ENCODE assay signal across 8 cellular contexts in genomic region chr17:6413073-6413472, GRCh38. TPM values are rescaled to one million over a fixed set of nuclear protein-coding genes. Genes with fewer than 3 reads are reported as not detected.
DNase-seq lines count a peak whose midpoint lies in the region; ATAC-seq, FAIRE-seq and TF ChIP-seq lines count a peak whose summit lies in the region.

No MANE protein-coding gene starts in this region.

- no peak for TF ChIP-seq EP300 in GM12878 (IDR thresholded peaks at IDR 0.05; ENCODE audit: borderline replicate concordance in 1 of 2, control insufficient read depth in 1 of 2, low read depth in 2 of 2, low read length in 2 of 2)

- no peak overlapping the region for H3K4me3 ChIP-seq in GM12878

- no peaks in the 10 kb centered on the region for H3K27me3 ChIP-seq in GM12878 (replicated peaks in 1 of 2; ENCODE audit: control insufficient read depth in 2 of 2, insufficient read depth in 2 of 2, low read length in 1 of 2)

- CTCF ChIA-PET in GM12878 (lab: Yijun Ruan, JAX) = interaction anchor here (0.7 to 1.7 kb wide), 8 partner anchors 11 to 827 kb away, joined by 3 to 4 read pairs (median 3); no protein-coding TSS in a partner anchor

- H2AFZ ChIP-seq in GM12878 (ENCODE audit: control insufficient read depth, low read depth, low read length) = no peak overlapping the region

- DNase-seq in 8988T = peak; percentile 42
- DNase-seq in GM10266 (ENCODE audit: extremely low spot score) = peak; percentile 55
- peak; percentile 16 for DNase-seq in NCI-H2196 (lab: John Stamatoyannopoulos, UW; ENCODE audit: unreplicated experiment)
- no peak for DNase-seq in GM12878 (ENCODE audit: low read depth, low spot score)
- DNase-seq in myocyte (ENCODE audit: low read depth) = peak; percentile 63
- DNase-seq in NCI-H187 (lab: John Stamatoyannopoulos, UW) = no peak

- RAD21 ChIA-PET in GM12878 (lab: Charles Lee; ENCODE audit: unreplicated experiment) = interaction anchor here (0.6 to 0.7 kb wide), 2 partner anchors 24 to 707 kb away, joined by 3 to 4 read pairs; no protein-coding TSS in a partner anchor

- TF ChIP-seq RAD21 in GM12878 (IDR thresholded peaks at IDR 0.05; ENCODE audit: insufficient read depth, low read depth, low read length) = peak; percentile 69

- H3K27ac ChIP-seq in GM12878 (ENCODE audit: control insufficient read depth, insufficient read depth) = no peak overlapping the region

- peak; percentile 66 for FAIRE-seq in GM12878 (lab: Jason Lieb, UNC)

- H4K20me1 ChIP-seq in GM12878 (ENCODE audit: control insufficient read depth, insufficient read depth) = no peaks in the 10 kb centered on the region

- TF ChIP-seq POLR2A in GM12878 (IDR thresholded peaks at IDR 0.05; ENCODE audit: low read depth, low read length) = no peak

- SMC1A ChIA-PET in GM12878 (lab: Charles Lee; ENCODE audit: uncharacterized antibody, unreplicated experiment) = interaction anchor here (0.7 kb wide), 2 partner anchors 707 to 802 kb away, joined by 3 read pairs; no protein-coding TSS in a partner anchor

- H3K4me1 ChIP-seq in GM12878 (ENCODE audit: control insufficient read depth, insufficient read depth, low read length) = no peaks in the 10 kb centered on the region

- 27% methylated on average over 1 of the region's 1 CpG for WGBS in GM12878 (ENCODE audit: insufficient coverage, insufficient replicate concordance, low lambda C conversion rate, missing lambda C conversion rate)

- no peaks in the 10 kb centered on the region for H3K9me3 ChIP-seq in GM12878 (replicated peaks; ENCODE audit: control insufficient read depth, insufficient read depth, low read length)

- POLR2A ChIA-PET in GM12878 (lab: Charles Lee) = no interaction called here

- ATAC-seq in GM12878 (peak; percentile 71), GM18511 (IDR thresholded peaks at IDR 0.05; ENCODE audit: unreplicated experiment) (no peak), HG02870 (IDR thresholded peaks at IDR 0.05; ENCODE audit: unreplicated experiment) (no peak)

- H3K4me2 ChIP-seq in GM12878 (ENCODE audit: control insufficient read depth, insufficient read depth) = no peak overlapping the region

- TF ChIP-seq CTCF in GM10266 (IDR thresholded peaks at IDR 0.05; ENCODE audit: control insufficient read depth, insufficient read depth, low read depth, missing control alignments) (peak; percentile 36), GM12878 (IDR thresholded peaks at IDR 0.05 in 2 of 3, conservative IDR thresholded peaks at IDR 0.05 in 1 of 3; ENCODE audit: control insufficient read depth in 2 of 3, extremely low read depth in 1 of 3, insufficient read depth in 1 of 3, low read depth in 3 of 3, low read length in 3 of 3) (peak; percentile 39 to 57 (median 57); a peak in 5 of 6 replicates)

- H3K79me2 ChIP-seq in GM12878 (ENCODE audit: control insufficient read depth, insufficient read depth, low read length) = no peaks in the 10 kb centered on the region

- H3K36me3 ChIP-seq in GM12878 (ENCODE audit: control insufficient read depth in 2 of 2, insufficient read depth in 2 of 2, low read length in 1 of 2) = no peaks in the 10 kb centered on the region

- in situ Hi-C loops in GM12878 (cut with MboI) = loop anchor here (25.0 kb wide), 1 partner anchor 701 kb away; no protein-coding TSS in a partner anchor

- BruUV-seq in GM12878 (replicated peaks; lab: Mats Ljungman, UMichigan) = no TSS peak

- H3K9ac ChIP-seq in GM12878 (ENCODE audit: control insufficient read depth, insufficient read depth, low read length) = no peak overlapping the region

- intact Hi-C loops in GM12878 (cut with micrococcal nuclease; ENCODE audit: unreplicated experiment) = no loop called here

TF ChIP-seq in GM12878, 131 proteins besides CTCF, POLR2A, EP300 and RAD21:
- TF ChIP-seq SMC3 (IDR thresholded peaks at IDR 0.05; ENCODE audit: borderline replicate concordance, low read length) (peak; percentile 49; the same call in 1 of the 2 replicates), FOXK2 (IDR thresholded peaks at IDR 0.05) (no peak)

RNA-seq across cellular contexts. Expression of gene AIPL1, which starts 21.8 kb away (rescaled TPM):
- not detected in 2 replicates for total RNA-seq in GM12878 (2013; cell fraction: nucleolus; rRNA removed)
- total RNA-seq in GM12878 (2014; rRNA removed) = 0.16 TPM in 1 of 2 replicates, not detected in the other
- not detected in 2 replicates for total RNA-seq in GM12878 (2014; rRNA removed; fragmentation: Illumina TruSeq; extraction: Trizol)
- not detected in 2 replicates for total RNA-seq in GM12878 (2021)
- not detected for polyA plus RNA-seq in GM12878 (2011; ENCODE audit: low read depth)
- polyA plus RNA-seq in GM12878 (2011; rRNA removed) = not detected in 2 replicates
- not detected in 2 replicates for polyA plus RNA-seq in GM12878 (2011; cell fraction: cytosol; rRNA removed)
- polyA plus RNA-seq in GM12878 (2011; cell fraction: nucleus; rRNA removed) = not detected in 2 replicates
- not detected in 2 replicates for polyA plus RNA-seq in GM12878 (2012)
- polyA plus RNA-seq in GM12878 (2014; fragmentation: Illumina TruSeq; extraction: Trizol) = not detected in 2 replicates
- polyA plus RNA-seq in GM12878 (2014; fragmentation: Nextera tagmentation; extraction: Ambion mirVana) = not detected
- not detected in 2 replicates for polyA plus RNA-seq in GM12878 (2014; rRNA removed)
- polyA plus RNA-seq in GM12878 (2016; fragmentation: Nextera tagmentation; extraction: Ambion mirVana) = not detected
- polyA minus RNA-seq in GM12878 (2011; rRNA and poly(A)+ RNA removed) = not detected in 2 replicates
- not detected in 2 replicates for polyA minus RNA-seq in GM12878 (2011; cell fraction: cytosol; rRNA and poly(A)+ RNA removed)
- polyA minus RNA-seq in GM12878 (2011; cell fraction: nucleus; rRNA and poly(A)+ RNA removed) = not detected in 2 replicates
- not detected in 2 replicates for total RNA-seq in myocyte
- not detected for polyA plus RNA-seq in myocyte (2012)

RNA-seq across cellular contexts. Expression of gene PIMREG, which starts 31.2 kb away (rescaled TPM):
- total RNA-seq in GM12878 (2013; cell fraction: nucleolus; rRNA removed) = 5.5 and 5.7 TPM in 2 replicates
- total RNA-seq in GM12878 (2014; rRNA removed) = 31.9 and 33.8 TPM in 2 replicates
- 17.6 and 17.9 TPM in 2 replicates for total RNA-seq in GM12878 (2014; rRNA removed; fragmentation: Illumina TruSeq; extraction: Trizol)
- 30.0 and 31.2 TPM in 2 replicates for total RNA-seq in GM12878 (2021)
- polyA plus RNA-seq in GM12878 (2011; ENCODE audit: low read depth) = 4.7 TPM
- polyA plus RNA-seq in GM12878 (2011; rRNA removed) = 2.9 and 3.6 TPM in 2 replicates
- polyA plus RNA-seq in GM12878 (2011; cell fraction: cytosol; rRNA removed) = 3.9 and 6.6 TPM in 2 replicates
- polyA plus RNA-seq in GM12878 (2011; cell fraction: nucleus; rRNA removed) = 6.9 and 8.3 TPM in 2 replicates
- 8.4 and 10.6 TPM in 2 replicates for polyA plus RNA-seq in GM12878 (2012)
- polyA plus RNA-seq in GM12878 (2014; fragmentation: Illumina TruSeq; extraction: Trizol) = 16.5 and 19.2 TPM in 2 replicates
- polyA plus RNA-seq in GM12878 (2014; fragmentation: Nextera tagmentation; extraction: Ambion mirVana) = 10 to 100 TPM in 1 of 2 experiments, 1 to 10 TPM in 1; 2.8 to 12.1 TPM
- polyA plus RNA-seq in GM12878 (2014; rRNA removed) = 35.8 and 41.1 TPM in 2 replicates
- 10 to 100 TPM; 31.4 to 33.3 TPM for polyA plus RNA-seq in GM12878 (2016; fragmentation: Nextera tagmentation; extraction: Ambion mirVana)
- 0.88 and 2.7 TPM in 2 replicates for polyA minus RNA-seq in GM12878 (2011; rRNA and poly(A)+ RNA removed)
- 1.8 and 1.9 TPM in 2 replicates for polyA minus RNA-seq in GM12878 (2011; cell fraction: cytosol; rRNA and poly(A)+ RNA removed)
- polyA minus RNA-seq in GM12878 (2011; cell fraction: nucleus; rRNA and poly(A)+ RNA removed) = 1.6 and 2.5 TPM in 2 replicates
- total RNA-seq in myocyte = 1.0 and 5.3 TPM in 2 replicates
- 0.32 TPM for polyA plus RNA-seq in myocyte (2012)

Comparison
In these comparisons a context has a peak if more than half of its experiments do, and no peak if none do; other contexts are left out.
1. DNase-seq: peak in 8988T (single experiment), GM10266 (single experiment), NCI-H2196 (single experiment) and myocyte (single experiment); none in GM12878 (single experiment) and NCI-H187 (0 of 2).